In the genomic region with DNA sequence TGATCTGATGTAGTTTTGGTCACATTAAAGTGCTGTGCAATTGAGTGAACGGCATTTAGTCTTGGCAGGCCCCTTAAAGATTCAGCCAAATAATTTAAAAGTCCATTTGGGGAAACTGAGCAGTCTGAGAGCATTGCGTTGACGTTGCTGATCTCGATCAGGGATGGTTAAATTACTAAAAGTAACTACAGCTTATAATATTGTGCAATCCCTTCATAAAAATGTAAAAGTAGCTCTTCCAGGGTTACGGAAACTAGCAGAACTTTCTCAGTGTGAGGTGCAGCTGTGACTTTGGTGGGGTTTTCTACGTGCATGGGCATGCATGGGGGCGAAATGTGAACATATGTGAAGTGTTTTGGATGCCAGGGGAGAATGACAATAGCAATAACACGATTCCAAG, we compare ENCODE assay signal across 28 cellular contexts.
"Had no signal": no experiment of that assay in that cellular context is flagged by ENCODE, and none has a peak within 500 bp of the region (broad histone marks: within the 10 kb centered on the region; RNA-seq: fewer than 3 reads in every experiment).

No MANE protein-coding gene starts in this region.

- H3K9me3 ChIP-seq: neutrophil, pancreas, psoas muscle, stomach, thoracic aorta, thyroid gland, tibial nerve, upper lobe of left lung, vagina had no signal

- H3K27me3 ChIP-seq: neural progenitor cell, pancreas, stomach, thyroid gland, tibial nerve, upper lobe of left lung, vagina had no signal

- H3K9ac ChIP-seq: neural progenitor cell had no signal

- H3K36me3 ChIP-seq: neural progenitor cell, neutrophil, pancreas, stomach, thoracic aorta, thyroid gland, tibial nerve, upper lobe of left lung, vagina had no signal

- ATAC-seq: naive thymus-derived CD4-positive, alpha-beta T cell; natural killer cell; psoas muscle; right cardiac atrium; sciatic nerve; stimulated activated effector memory CD8-positive, alpha-beta T cell treated with anti-CD3 and anti-CD28 coated beads, Interleukin-12 subunit alpha, Interleukin-12 subunit beta, amount 100 ng/mL, for 72 hours; stimulated activated naive B cell treated with anti-CD40 and anti-IgM and Interleukin-4, amounts not matched to agents 10 μg/mL and 1 μg/mL and 100 μg/mL, for 72 hours had no signal

- H2AFZ ChIP-seq: neural progenitor cell had no signal

- H3K4me2 ChIP-seq: neural progenitor cell, smooth muscle cell had no signal

- H3K4me3 Mint-ChIP-seq: naive thymus-derived CD4-positive, alpha-beta T cell; natural killer cell; nephron; neural progenitor cell; stimulated activated effector memory CD8-positive, alpha-beta T cell treated with anti-CD3 and anti-CD28 coated beads, Interleukin-12 subunit alpha, Interleukin-12 subunit beta, amount 100 ng/mL, for 72 hours; stimulated activated naive B cell treated with anti-CD40 and anti-IgM and Interleukin-4, amounts not matched to agents 10 μg/mL and 1 μg/mL and 100 μg/mL, for 72 hours; stimulated activated naive CD8-positive, alpha-beta T cell treated with anti-CD3 and anti-CD28 coated beads, Interleukin-15, Interleukin-2, amounts not matched to agents 100 ng/mL and 50 ng/mL, for 24 hours had no signal

- H3K4me1 ChIP-seq: neural progenitor cell, pancreas, psoas muscle, thyroid gland, tibial nerve, upper lobe of left lung, vagina had no signal

- H3K27ac ChIP-seq: neural progenitor cell, neutrophil, pancreas, psoas muscle, skin epidermis, stomach, thoracic aorta, thyroid gland, tibial nerve, upper lobe of left lung, vagina had no signal

- DNase-seq: naive thymus-derived CD4-positive, alpha-beta T cell; natural killer cell; nucleus accumbens; psoas muscle; right cardiac atrium; stimulated activated CD4-positive, alpha-beta T cell treated with anti-CD3 and anti-CD28 coated beads, Interleukin-15, amount 100 ng/mL, for 24 hours; stimulated activated CD4-positive, alpha-beta T cell treated with anti-CD3 and anti-CD28 coated beads, Interleukin-2, amount 100 ng/mL, for 24 hours; stimulated activated CD4-positive, alpha-beta T cell treated with anti-CD3 and anti-CD28 coated beads, Interleukin-2, amount 100 ng/mL, for 48 hours; stimulated activated CD4-positive, alpha-beta T cell treated with anti-CD3 and anti-CD28 coated beads, Interleukin-4, amount 100 ng/mL, for 24 hours; stimulated activated naive B cell treated with anti-CD40 and anti-IgM and Interleukin-4, amounts not matched to agents 10 μg/mL and 1 μg/mL and 100 μg/mL, for 72 hours; stimulated activated naive CD4-positive, alpha-beta T cell treated with Interleukin-2 at 50 U/mL for 16 hours; stomach; thyroid gland; trophoblast cell; upper lobe of left lung had no signal

- H3K27ac Mint-ChIP-seq: naive thymus-derived CD4-positive, alpha-beta T cell; natural killer cell; neural progenitor cell; stimulated activated effector memory CD8-positive, alpha-beta T cell treated with anti-CD3 and anti-CD28 coated beads, Interleukin-12 subunit alpha, Interleukin-12 subunit beta, amount 100 ng/mL, for 72 hours; stimulated activated naive B cell treated with anti-CD40 and anti-IgM and Interleukin-4, amounts not matched to agents 10 μg/mL and 1 μg/mL and 100 μg/mL, for 72 hours; stimulated activated naive CD8-positive, alpha-beta T cell treated with anti-CD3 and anti-CD28 coated beads, Interleukin-15, Interleukin-2, amounts not matched to agents 100 ng/mL and 50 ng/mL, for 24 hours had no signal

- H3K4me3 ChIP-seq: neural progenitor cell, pancreas, psoas muscle, skin epidermis, smooth muscle cell, stomach, thoracic aorta, thyroid gland, tibial nerve, upper lobe of left lung, vagina had no signal

- H3K36me3 Mint-ChIP-seq: naive thymus-derived CD4-positive, alpha-beta T cell; natural killer cell; neural progenitor cell; stimulated activated naive B cell treated with anti-CD40 and anti-IgM and Interleukin-4, amounts not matched to agents 10 μg/mL and 1 μg/mL and 100 μg/mL, for 72 hours had no signal

- H3K9me3 Mint-ChIP-seq: natural killer cell; nephron; neural progenitor cell; stimulated activated effector memory CD8-positive, alpha-beta T cell treated with anti-CD3 and anti-CD28 coated beads, Interleukin-12 subunit alpha, Interleukin-12 subunit beta, amount 100 ng/mL, for 72 hours; stimulated activated naive CD8-positive, alpha-beta T cell treated with anti-CD3 and anti-CD28 coated beads, Interleukin-15, Interleukin-2, amounts not matched to agents 100 ng/mL and 50 ng/mL, for 24 hours had no signal

- H3K4me1 Mint-ChIP-seq: natural killer cell; stimulated activated effector memory CD8-positive, alpha-beta T cell treated with anti-CD3 and anti-CD28 coated beads, Interleukin-12 subunit alpha, Interleukin-12 subunit beta, amount 100 ng/mL, for 72 hours; stimulated activated naive B cell treated with anti-CD40 and anti-IgM and Interleukin-4, amounts not matched to agents 10 μg/mL and 1 μg/mL and 100 μg/mL, for 72 hours had no signal

- FAIRE-seq: pancreas, urothelium cell line had no signal
